9 cellular contexts compared by ENCODE assay signal in the genomic region with DNA sequence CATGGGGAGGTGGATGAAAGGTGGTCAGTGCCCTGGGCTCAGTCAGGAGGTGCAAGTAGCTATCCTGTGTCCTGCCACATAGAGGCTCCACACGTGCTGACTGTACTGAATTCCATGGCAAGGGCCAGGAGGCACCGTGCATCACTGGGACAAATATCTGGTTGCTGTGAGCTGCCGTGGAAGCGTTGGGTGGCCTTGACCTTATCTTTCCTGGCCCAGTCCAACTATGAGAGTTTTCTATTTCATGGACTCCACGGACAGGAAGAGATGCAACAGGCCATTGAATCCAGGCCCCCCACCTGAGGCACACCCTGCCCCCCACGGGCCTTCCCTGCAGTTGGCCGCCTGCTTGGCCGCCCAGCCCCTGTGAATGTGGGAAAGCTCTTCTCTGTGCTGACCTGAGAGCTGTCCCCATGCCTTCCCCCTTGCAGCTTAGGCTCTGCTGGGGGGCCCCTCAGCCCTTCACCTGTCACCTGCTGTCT. TPM values are rescaled to one million over a fixed set of nuclear protein-coding genes. Genes with fewer than 3 reads are reported as not detected.
DNase-seq lines count a peak whose midpoint lies in the region; TF ChIP-seq lines count a peak whose summit lies in the region.
"Had no signal": no experiment of that assay in that cellular context is flagged by ENCODE, and none has a peak within 500 bp of the region (broad histone marks: within the 10 kb centered on the region; RNA-seq: fewer than 3 reads in every experiment).

No MANE protein-coding gene starts in this region.

- H3K56ac ChIP-seq in mesendoderm (ENCODE audit: low read length) = peak overlapping the region; percentile 42

- peaks cover 21% of the 10 kb centered on the region for H3K79me1 ChIP-seq in mesendoderm (ENCODE audit: low read length)

- H2BK120ac ChIP-seq in mesendoderm (ENCODE audit: low read depth, low read length) = no peak overlapping the region

- peak overlapping the region; percentile 96 to 98 (median 97) for H3K4me3 Mint-ChIP-seq in brain

- peaks cover 31% of the 10 kb centered on the region for H3K36me3 Mint-ChIP-seq in brain

- CTCF ChIA-PET in AG04449 (lab: Yijun Ruan, JAX) = interaction anchor here (0.8 to 4.7 kb wide), 3 partner anchors 8 to 551 kb away, joined by 3 to 42 read pairs (median 3); no protein-coding TSS in a partner anchor

- WGBS in HUES64 = 84% methylated on average over 8 of the region's 8 CpGs
- WGBS in mesendoderm (ENCODE audit: extremely low coverage, insufficient coverage, low lambda C conversion rate) = no CpG with 5 or more reads among the region's 8 CpGs

- no peak overlapping the region for H2BK5ac ChIP-seq in mesendoderm (ENCODE audit: low read length)

- H3K9me3 ChIP-seq in HUES64 (ENCODE audit: insufficient read depth, low read depth, low read length) (no peaks in the 10 kb centered on the region), WERI-Rb-1 (ENCODE audit: severe bottlenecking) (no peaks in the 10 kb centered on the region)

- H3K4me1 ChIP-seq in HUES64 (ENCODE audit: insufficient read depth, low read length) (peaks cover 17% of the 10 kb centered on the region), mesendoderm (ENCODE audit: control insufficient read depth, low read depth, low read length) (peaks cover 7% of the 10 kb centered on the region)

- peaks cover 11% of the 10 kb centered on the region for H3K27me3 Mint-ChIP-seq in brain

- H3K9ac ChIP-seq in HUES64 (ENCODE audit: low read depth, low read length) = 0 out of 2 replicates have a peak overlapping the region, but pooled peaks have one; percentile 12
- H3K9ac ChIP-seq in mesendoderm (ENCODE audit: low read length) = peak overlapping the region; percentile 29

- H3K4ac ChIP-seq in mesendoderm (ENCODE audit: low read depth, low read length) = no peak overlapping the region

- H3K27ac Mint-ChIP-seq in brain = peak overlapping the region in 3 of 5 experiments; percentile 9 to 95 (median 43)

- DNase-seq in AG04449 (ENCODE audit: low read depth, low spot score) = no peak
- DNase-seq in mesendoderm = no peak
- DNase-seq in NCI-H128 (lab: John Stamatoyannopoulos, UW; ENCODE audit: unreplicated experiment) = no peak
- DNase-seq in WERI-Rb-1 = no peak
- DNase-seq in NCI-H446 (lab: John Stamatoyannopoulos, UW) = no peak
- no peak for DNase-seq in activated gamma-delta T cell (lab: John Stamatoyannopoulos, UW)
- DNase-seq: stimulated activated CD4-positive, alpha-beta T cell treated with anti-CD3 and anti-CD28 coated beads, Interleukin-4, amount 100 ng/mL, for 4 hours had no signal

- no peak overlapping the region for H4K8ac ChIP-seq in mesendoderm (ENCODE audit: low read depth, low read length)

- H3K27me3 ChIP-seq in HUES64 (ENCODE audit: insufficient read depth, low read length) (no peaks in the 10 kb centered on the region), mesendoderm (ENCODE audit: insufficient read depth, low read length, poor library complexity) (no peaks in the 10 kb centered on the region), WERI-Rb-1 (ENCODE audit: insufficient read depth, low read depth, severe bottlenecking) (no peaks in the 10 kb centered on the region)

- H3K36me3 ChIP-seq in HUES64 (ENCODE audit: insufficient read depth, low read length) = peaks cover 40% of the 10 kb centered on the region
- H3K36me3 ChIP-seq in mesendoderm (ENCODE audit: control insufficient read depth, insufficient read depth, low read length) = peaks cover 2% of the 10 kb centered on the region
- H3K36me3 ChIP-seq in WERI-Rb-1 = peaks cover 50% of the 10 kb centered on the region

- no peak overlapping the region for H2AK5ac ChIP-seq in mesendoderm (ENCODE audit: low read length)

- H3K4me3 ChIP-seq in AG04449 (ENCODE audit: low read depth, low read length) (peak overlapping the region; percentile 23), HUES64 (ENCODE audit: low read length) (no peak overlapping the region), mesendoderm (ENCODE audit: low read length) (no peak overlapping the region), WERI-Rb-1 (ENCODE audit: low read depth, low read length) (no peak overlapping the region)

- peaks cover 30% of the 10 kb centered on the region for H3K4me1 Mint-ChIP-seq in brain

- POLR2A ChIA-PET in AG04449 (lab: Yijun Ruan, JAX) = no interaction called here

- peaks cover 20% of the 10 kb centered on the region for H3K79me2 ChIP-seq in mesendoderm (ENCODE audit: control insufficient read depth, insufficient read depth, low read length)

- peak overlapping the region; percentile 13 for H3K4me2 ChIP-seq in mesendoderm (ENCODE audit: low read length)

- H3K23ac ChIP-seq in mesendoderm (ENCODE audit: low read length) = no peak overlapping the region

- H3K9me3 Mint-ChIP-seq in brain = no peaks in the 10 kb centered on the region

- H3K27ac ChIP-seq in HUES64 (ENCODE audit: low read depth, low read length) (no peak overlapping the region), mesendoderm (ENCODE audit: low read depth, low read length) (no peak overlapping the region), WERI-Rb-1 (no peak overlapping the region)

- no peak for TF ChIP-seq CTCF in AG04449 (IDR thresholded peaks at IDR 0.05; ENCODE audit: insufficient read depth, low read length, missing control alignments)
- TF ChIP-seq CTCF in brain (conservative IDR thresholded peaks at IDR 0.05) = no peak
- no peak for TF ChIP-seq CTCF in WERI-Rb-1 (IDR thresholded peaks at IDR 0.05; ENCODE audit: low read depth, low read length)

- no peak overlapping the region for H4K5ac ChIP-seq in mesendoderm (ENCODE audit: low read length)

- no peak overlapping the region for H3K18ac ChIP-seq in mesendoderm (ENCODE audit: low read length)

- no peak overlapping the region for H2BK15ac ChIP-seq in mesendoderm (replicated peaks; ENCODE audit: low read depth)

RNA-seq across cellular contexts. Expression of gene GRHPR, which starts 1.7 kb away (rescaled TPM):
- polyA plus RNA-seq in HUES64 (2013, experiment 1 of 2) = 69.1 TPM
- 80.8 TPM for polyA plus RNA-seq in HUES64 (2013, experiment 2 of 2)
- polyA plus RNA-seq in brain (ENCODE audit: insufficient read depth, low read depth, low replicate concordance) = 213 TPM
- polyA plus RNA-seq in mesendoderm (2013, experiment 1 of 2) = 65.0 TPM
- polyA plus RNA-seq in mesendoderm (2013, experiment 2 of 2) = 67.1 TPM

RNA-seq across cellular contexts. Expression of gene ZBTB5, which starts 41.0 kb away (rescaled TPM):
- polyA plus RNA-seq in HUES64 (2013, experiment 1 of 2) = 8.0 TPM
- 11.5 TPM for polyA plus RNA-seq in HUES64 (2013, experiment 2 of 2)
- 21.2 TPM for polyA plus RNA-seq in brain (ENCODE audit: insufficient read depth, low read depth, low replicate concordance)
- polyA plus RNA-seq in mesendoderm (2013, experiment 1 of 2) = 3.9 TPM
- polyA plus RNA-seq in mesendoderm (2013, experiment 2 of 2) = 3.9 TPM
